Comparison of ENCODE assay signal across 20 cellular contexts in genomic region chr15:85495096-85495495, GRCh38.
A peak's percentile ranks its signal among the peaks of the same experiment; 100 is the strongest.
DNase-seq lines count a peak whose midpoint lies in the region; ATAC-seq, FAIRE-seq and TF ChIP-seq lines count a peak whose summit lies in the region.
"Had no signal": no experiment of that assay in that cellular context is flagged by ENCODE, and none has a peak within 500 bp of the region (broad histone marks: within the 10 kb centered on the region; RNA-seq: fewer than 3 reads in every experiment).

No MANE protein-coding gene starts in this region.

- H3K79me2 ChIP-seq in PC-3 (ENCODE audit: low read length) = peaks cover 61% of the 10 kb centered on the region

- H3K27ac Mint-ChIP-seq in CD4-positive, alpha-beta memory T cell = peak overlapping the region in 4 of 7 donors; percentile 12 to 98 (median 46)
- peak overlapping the region; percentile 91 for H3K27ac Mint-ChIP-seq in nephron progenitor cell

- BruUV-seq in PC-3 (replicated peaks; lab: Mats Ljungman, UMichigan) = no TSS peak

- peak overlapping the region; percentile 73 for H3K4me2 ChIP-seq in PC-3 (ENCODE audit: low read length)

- H4K20me1 ChIP-seq in PC-3 (ENCODE audit: low read length) = no peaks in the 10 kb centered on the region

- H3F3A ChIP-seq in PC-3 (ENCODE audit: low read length, unreplicated experiment) = peaks cover 3% of the 10 kb centered on the region

- no peak overlapping the region for H2AFZ ChIP-seq in PC-3 (ENCODE audit: low read length)

- ATAC-seq in PC-3 (no peak), gastroesophageal sphincter (no peak), GM18502 (IDR thresholded peaks at IDR 0.05; ENCODE audit: poor library complexity, unreplicated experiment) (no peak)
- ATAC-seq: naive thymus-derived CD8-positive, alpha-beta T cell had no signal

- H3K9me2 ChIP-seq in PC-3 (replicated peaks; ENCODE audit: low read length) = no peaks in the 10 kb centered on the region

- DNase-seq in CD4-positive, alpha-beta memory T cell = no peak
- DNase-seq in PC-3 (no peak), nephron progenitor cell (no peak), SHP77 (lab: John Stamatoyannopoulos, UW) (no peak), HTR-8/SVneo (ENCODE audit: insufficient read length, low spot score) (no peak), cerebellum (ENCODE audit: low spot score) (no peak)
- DNase-seq: activated CD4-positive, alpha-beta T cell treated with anti-CD3 and anti-CD28 coated beads for 48 hours; amygdala; left ventricle myocardium superior; naive thymus-derived CD8-positive, alpha-beta T cell; NCI-H1105; NCI-H774; posterior cingulate gyrus; stimulated activated CD4-positive, alpha-beta T cell treated with anti-CD3 and anti-CD28 coated beads, Interleukin-4, amount 100 ng/mL, for 4 hours; substantia nigra had no signal

- intact Hi-C loops in CD4-positive, alpha-beta memory T cell (cut with micrococcal nuclease) = no loop called here
- intact Hi-C loops in PC-3 (cut with micrococcal nuclease) = no loop called here

- no peak overlapping the region for H3K27ac ChIP-seq in CD4-positive, alpha-beta memory T cell (ENCODE audit: low read depth, low read length)
- peak overlapping the region; percentile 97 for H3K27ac ChIP-seq in PC-3 (ENCODE audit: low read length)
- H3K27ac ChIP-seq in gastroesophageal sphincter = peak overlapping the region in 3 of 4 donors; percentile 9 to 51 (median 50)

- H3K27me3 ChIP-seq in CD4-positive, alpha-beta memory T cell (ENCODE audit: insufficient read depth, low read length) = no peaks in the 10 kb centered on the region
- no peaks in the 10 kb centered on the region for H3K27me3 ChIP-seq in PC-3 (ENCODE audit: low read length)
- no peaks in the 10 kb centered on the region for H3K27me3 ChIP-seq in gastroesophageal sphincter

- peak overlapping the region; percentile 46 for H3K9ac ChIP-seq in PC-3 (ENCODE audit: low read length)

- H3K27me3 Mint-ChIP-seq in CD4-positive, alpha-beta memory T cell = no peaks in the 10 kb centered on the region
- no peaks in the 10 kb centered on the region for H3K27me3 Mint-ChIP-seq in nephron progenitor cell (ENCODE audit: low read depth, poor library complexity)
- H3K27me3 Mint-ChIP-seq: naive thymus-derived CD8-positive, alpha-beta T cell had no signal

- CTCF ChIA-PET in CD4-positive, alpha-beta memory T cell (lab: Charles Lee; ENCODE audit: partially characterized antibody) = interaction anchor here (1.2 to 2.9 kb wide), 2 partner anchors 9 to 10 kb away, joined by 4 to 13 read pairs; no protein-coding TSS in a partner anchor
- CTCF ChIA-PET in PC-3 (lab: Charles Lee) = no interaction called here

- POLR2A ChIA-PET in CD4-positive, alpha-beta memory T cell (lab: Charles Lee; ENCODE audit: partially characterized antibody) = no interaction called here
- POLR2A ChIA-PET in PC-3 (lab: Charles Lee; ENCODE audit: unreplicated experiment) = no interaction called here

- TF ChIP-seq EP300 in gastroesophageal sphincter (IDR thresholded peaks at IDR 0.05) = no peak

- peaks cover 63 to 88% (median 75%) of the 10 kb centered on the region in 4 donors for H3K4me1 Mint-ChIP-seq in CD4-positive, alpha-beta memory T cell
- peaks cover 85% of the 10 kb centered on the region for H3K4me1 Mint-ChIP-seq in nephron progenitor cell

- 47 to 50% methylated on average over 3 of the region's 3 CpGs for WGBS in gastroesophageal sphincter (ENCODE audit: low coverage in 1 of 2), 2 donors

- H3K36me3 Mint-ChIP-seq in CD4-positive, alpha-beta memory T cell = peaks cover 8 to 10% of the 10 kb centered on the region in 2 donors
- H3K36me3 Mint-ChIP-seq in nephron progenitor cell (ENCODE audit: low read depth) = peaks cover 10% of the 10 kb centered on the region

- no peak for TF ChIP-seq POLR2A in gastroesophageal sphincter (IDR thresholded peaks at IDR 0.05)

- no peak for TF ChIP-seq CTCF in PC-3 (conservative IDR thresholded peaks at IDR 0.05; ENCODE audit: low read depth, low read length)
- TF ChIP-seq CTCF in gastroesophageal sphincter (IDR thresholded peaks at IDR 0.05) = no peak
- TF ChIP-seq CTCF in nephron progenitor cell (IDR thresholded peaks at IDR 0.05) = no peak

- no peaks in the 10 kb centered on the region for H3K9me3 ChIP-seq in CD4-positive, alpha-beta memory T cell (ENCODE audit: control insufficient read depth in 1 of 2, low read length in 2 of 2)
- H3K9me3 ChIP-seq in PC-3 (ENCODE audit: low read length) (no peaks in the 10 kb centered on the region), gastroesophageal sphincter (no peaks in the 10 kb centered on the region)

- FAIRE-seq in HTR-8/SVneo (lab: Jason Lieb, UNC) = no peak
- FAIRE-seq: G401.6, TTC549 had no signal

- no peak overlapping the region for H3K4me3 ChIP-seq in CD4-positive, alpha-beta memory T cell (ENCODE audit: low read length in 2 of 2)
- no peak overlapping the region for H3K4me3 ChIP-seq in PC-3 (ENCODE audit: low read length)
- H3K4me3 ChIP-seq in gastroesophageal sphincter = no peak overlapping the region
- H3K4me3 ChIP-seq: skin epidermis had no signal

- no peaks in the 10 kb centered on the region for H3K9me3 Mint-ChIP-seq in CD4-positive, alpha-beta memory T cell
- no peaks in the 10 kb centered on the region for H3K9me3 Mint-ChIP-seq in nephron progenitor cell
- H3K9me3 Mint-ChIP-seq: naive thymus-derived CD8-positive, alpha-beta T cell had no signal

- no peaks in the 10 kb centered on the region for H3K36me3 ChIP-seq in CD4-positive, alpha-beta memory T cell (ENCODE audit: insufficient read depth, low read length)
- H3K36me3 ChIP-seq in PC-3 (ENCODE audit: low read depth, low read length) (no peaks in the 10 kb centered on the region), gastroesophageal sphincter (no peaks in the 10 kb centered on the region)

- H3K4me1 ChIP-seq in CD4-positive, alpha-beta memory T cell (ENCODE audit: insufficient read depth, low read length) = peaks cover 60% of the 10 kb centered on the region
- H3K4me1 ChIP-seq in PC-3 (ENCODE audit: insufficient read depth, low read length) = peaks cover 32% of the 10 kb centered on the region
- peaks cover 26 to 81% (median 46%) of the 10 kb centered on the region in 3 donors for H3K4me1 ChIP-seq in gastroesophageal sphincter

- H3K4me3 Mint-ChIP-seq in CD4-positive, alpha-beta memory T cell = no peak overlapping the region
- peak overlapping the region; percentile 35 for H3K4me3 Mint-ChIP-seq in nephron progenitor cell
